ENCODE assay signal across 1 cellular context in the genomic region with DNA sequence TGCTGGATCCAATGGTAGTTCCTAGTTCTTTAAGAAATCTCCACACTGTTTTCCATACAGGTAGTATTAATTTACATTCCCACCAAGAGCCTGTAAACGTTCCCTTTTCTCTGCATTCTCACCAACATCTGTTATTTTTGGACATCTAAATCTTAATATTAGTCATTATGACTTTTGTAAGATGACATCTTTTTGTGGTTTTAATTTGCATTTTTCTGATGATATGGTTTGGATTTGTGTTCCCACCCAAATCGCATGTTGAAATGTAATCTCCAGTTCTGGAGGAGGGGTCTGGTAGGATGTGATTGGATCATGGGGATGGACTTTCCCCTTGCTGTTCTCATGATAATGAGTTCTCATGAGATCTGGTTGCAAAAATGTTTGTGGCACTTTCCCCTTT.
A peak's percentile ranks its signal among the peaks of the same experiment; 100 is the strongest.
TF ChIP-seq lines count a peak whose summit lies in the region.

No MANE protein-coding gene starts in this region.

TF ChIP-seq in GM12878, 131 proteins besides CTCF, POLR2A, EP300 and RAD21 (continued from another document and continues in another):
- TF ChIP-seq, protein P1, sequence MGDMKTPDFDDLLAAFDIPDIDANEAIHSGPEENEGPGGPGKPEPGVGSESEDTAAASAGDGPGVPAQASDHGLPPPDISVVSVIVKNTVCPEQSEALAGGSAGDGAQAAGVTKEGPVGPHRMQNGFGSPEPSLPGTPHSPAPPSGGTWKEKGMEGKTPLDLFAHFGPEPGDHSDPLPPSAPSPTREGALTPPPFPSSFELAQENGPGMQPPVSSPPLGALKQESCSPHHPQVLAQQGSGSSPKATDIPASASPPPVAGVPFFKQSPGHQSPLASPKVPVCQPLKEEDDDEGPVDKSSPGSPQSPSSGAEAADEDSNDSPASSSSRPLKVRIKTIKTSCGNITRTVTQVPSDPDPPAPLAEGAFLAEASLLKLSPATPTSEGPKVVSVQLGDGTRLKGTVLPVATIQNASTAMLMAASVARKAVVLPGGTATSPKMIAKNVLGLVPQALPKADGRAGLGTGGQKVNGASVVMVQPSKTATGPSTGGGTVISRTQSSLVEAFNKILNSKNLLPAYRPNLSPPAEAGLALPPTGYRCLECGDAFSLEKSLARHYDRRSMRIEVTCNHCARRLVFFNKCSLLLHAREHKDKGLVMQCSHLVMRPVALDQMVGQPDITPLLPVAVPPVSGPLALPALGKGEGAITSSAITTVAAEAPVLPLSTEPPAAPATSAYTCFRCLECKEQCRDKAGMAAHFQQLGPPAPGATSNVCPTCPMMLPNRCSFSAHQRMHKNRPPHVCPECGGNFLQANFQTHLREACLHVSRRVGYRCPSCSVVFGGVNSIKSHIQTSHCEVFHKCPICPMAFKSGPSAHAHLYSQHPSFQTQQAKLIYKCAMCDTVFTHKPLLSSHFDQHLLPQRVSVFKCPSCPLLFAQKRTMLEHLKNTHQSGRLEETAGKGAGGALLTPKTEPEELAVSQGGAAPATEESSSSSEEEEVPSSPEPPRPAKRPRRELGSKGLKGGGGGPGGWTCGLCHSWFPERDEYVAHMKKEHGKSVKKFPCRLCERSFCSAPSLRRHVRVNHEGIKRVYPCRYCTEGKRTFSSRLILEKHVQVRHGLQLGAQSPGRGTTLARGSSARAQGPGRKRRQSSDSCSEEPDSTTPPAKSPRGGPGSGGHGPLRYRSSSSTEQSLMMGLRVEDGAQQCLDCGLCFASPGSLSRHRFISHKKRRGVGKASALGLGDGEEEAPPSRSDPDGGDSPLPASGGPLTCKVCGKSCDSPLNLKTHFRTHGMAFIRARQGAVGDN (IDR thresholded peaks at IDR 0.05), result no peak
- no peak for TF ChIP-seq FOS (IDR thresholded peaks at IDR 0.05; ENCODE audit: borderline replicate concordance, extremely low read depth, insufficient read length)
- TF ChIP-seq IKZF2 (IDR thresholded peaks at IDR 0.05), result peak; percentile 39 to 58; a peak in 3 of 4 replicates
- TF ChIP-seq RB1 (IDR thresholded peaks at IDR 0.05; ENCODE audit: borderline replicate concordance), result no peak
- no peak for TF ChIP-seq RBBP5 (conservative IDR thresholded peaks at IDR 0.05)
- 0 out of 2 replicates have a peak, but pooled peaks have one; percentile 20 for TF ChIP-seq MTA2 (IDR thresholded peaks at IDR 0.05; ENCODE audit: low read depth)
- peak; percentile 72; the same call in 1 of the 2 replicates for TF ChIP-seq FOXM1 (IDR thresholded peaks at IDR 0.05; ENCODE audit: low read depth, low read length)
- peak; percentile 40; the same call in 1 of the 2 replicates for TF ChIP-seq PML (IDR thresholded peaks at IDR 0.05; ENCODE audit: low read length)
- no peak for TF ChIP-seq RCOR1 (conservative IDR thresholded peaks at IDR 0.05; ENCODE audit: low read depth, low read length)
- TF ChIP-seq, protein P2, sequence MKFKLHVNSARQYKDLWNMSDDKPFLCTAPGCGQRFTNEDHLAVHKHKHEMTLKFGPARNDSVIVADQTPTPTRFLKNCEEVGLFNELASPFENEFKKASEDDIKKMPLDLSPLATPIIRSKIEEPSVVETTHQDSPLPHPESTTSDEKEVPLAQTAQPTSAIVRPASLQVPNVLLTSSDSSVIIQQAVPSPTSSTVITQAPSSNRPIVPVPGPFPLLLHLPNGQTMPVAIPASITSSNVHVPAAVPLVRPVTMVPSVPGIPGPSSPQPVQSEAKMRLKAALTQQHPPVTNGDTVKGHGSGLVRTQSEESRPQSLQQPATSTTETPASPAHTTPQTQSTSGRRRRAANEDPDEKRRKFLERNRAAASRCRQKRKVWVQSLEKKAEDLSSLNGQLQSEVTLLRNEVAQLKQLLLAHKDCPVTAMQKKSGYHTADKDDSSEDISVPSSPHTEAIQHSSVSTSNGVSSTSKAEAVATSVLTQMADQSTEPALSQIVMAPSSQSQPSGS (IDR thresholded peaks at IDR 0.05; ENCODE audit: low read length), result peak; percentile 89
- TF ChIP-seq BCL11A (IDR thresholded peaks at IDR 0.05; ENCODE audit: low read depth, low read length), result no peak
- TF ChIP-seq, protein P3, sequence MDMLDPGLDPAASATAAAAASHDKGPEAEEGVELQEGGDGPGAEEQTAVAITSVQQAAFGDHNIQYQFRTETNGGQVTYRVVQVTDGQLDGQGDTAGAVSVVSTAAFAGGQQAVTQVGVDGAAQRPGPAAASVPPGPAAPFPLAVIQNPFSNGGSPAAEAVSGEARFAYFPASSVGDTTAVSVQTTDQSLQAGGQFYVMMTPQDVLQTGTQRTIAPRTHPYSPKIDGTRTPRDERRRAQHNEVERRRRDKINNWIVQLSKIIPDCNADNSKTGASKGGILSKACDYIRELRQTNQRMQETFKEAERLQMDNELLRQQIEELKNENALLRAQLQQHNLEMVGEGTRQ (IDR thresholded peaks at IDR 0.05; ENCODE audit: borderline replicate concordance, low read depth, low read length), result no peak
- TF ChIP-seq ESRRA (IDR thresholded peaks at IDR 0.05; ENCODE audit: low read length), result no peak
- peak; percentile 89 for TF ChIP-seq RUNX3 (IDR thresholded peaks at IDR 0.05; ENCODE audit: low read length)
- TF ChIP-seq TBL1XR1 (IDR thresholded peaks at IDR 0.05; ENCODE audit: low read depth, low read length), result no peak
- no peak for TF ChIP-seq STAT3 (IDR thresholded peaks at IDR 0.05; ENCODE audit: low read depth, low read length)
- TF ChIP-seq PAX8 (IDR thresholded peaks at IDR 0.05), result no peak
- peak; percentile 27; the same call in 1 of the 2 replicates for TF ChIP-seq CBFB (IDR thresholded peaks at IDR 0.05; ENCODE audit: low read depth)
- TF ChIP-seq, protein P4, sequence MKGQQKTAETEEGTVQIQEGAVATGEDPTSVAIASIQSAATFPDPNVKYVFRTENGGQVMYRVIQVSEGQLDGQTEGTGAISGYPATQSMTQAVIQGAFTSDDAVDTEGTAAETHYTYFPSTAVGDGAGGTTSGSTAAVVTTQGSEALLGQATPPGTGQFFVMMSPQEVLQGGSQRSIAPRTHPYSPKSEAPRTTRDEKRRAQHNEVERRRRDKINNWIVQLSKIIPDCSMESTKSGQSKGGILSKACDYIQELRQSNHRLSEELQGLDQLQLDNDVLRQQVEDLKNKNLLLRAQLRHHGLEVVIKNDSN (IDR thresholded peaks at IDR 0.05; ENCODE audit: borderline replicate concordance, extremely low read length, insufficient read depth, low read depth, low read length), result no peak
- no peak for TF ChIP-seq MYC (IDR thresholded peaks at IDR 0.05; ENCODE audit: insufficient read depth, insufficient read length, insufficient replicate concordance, low read length, severe bottlenecking)
- TF ChIP-seq, protein P5, sequence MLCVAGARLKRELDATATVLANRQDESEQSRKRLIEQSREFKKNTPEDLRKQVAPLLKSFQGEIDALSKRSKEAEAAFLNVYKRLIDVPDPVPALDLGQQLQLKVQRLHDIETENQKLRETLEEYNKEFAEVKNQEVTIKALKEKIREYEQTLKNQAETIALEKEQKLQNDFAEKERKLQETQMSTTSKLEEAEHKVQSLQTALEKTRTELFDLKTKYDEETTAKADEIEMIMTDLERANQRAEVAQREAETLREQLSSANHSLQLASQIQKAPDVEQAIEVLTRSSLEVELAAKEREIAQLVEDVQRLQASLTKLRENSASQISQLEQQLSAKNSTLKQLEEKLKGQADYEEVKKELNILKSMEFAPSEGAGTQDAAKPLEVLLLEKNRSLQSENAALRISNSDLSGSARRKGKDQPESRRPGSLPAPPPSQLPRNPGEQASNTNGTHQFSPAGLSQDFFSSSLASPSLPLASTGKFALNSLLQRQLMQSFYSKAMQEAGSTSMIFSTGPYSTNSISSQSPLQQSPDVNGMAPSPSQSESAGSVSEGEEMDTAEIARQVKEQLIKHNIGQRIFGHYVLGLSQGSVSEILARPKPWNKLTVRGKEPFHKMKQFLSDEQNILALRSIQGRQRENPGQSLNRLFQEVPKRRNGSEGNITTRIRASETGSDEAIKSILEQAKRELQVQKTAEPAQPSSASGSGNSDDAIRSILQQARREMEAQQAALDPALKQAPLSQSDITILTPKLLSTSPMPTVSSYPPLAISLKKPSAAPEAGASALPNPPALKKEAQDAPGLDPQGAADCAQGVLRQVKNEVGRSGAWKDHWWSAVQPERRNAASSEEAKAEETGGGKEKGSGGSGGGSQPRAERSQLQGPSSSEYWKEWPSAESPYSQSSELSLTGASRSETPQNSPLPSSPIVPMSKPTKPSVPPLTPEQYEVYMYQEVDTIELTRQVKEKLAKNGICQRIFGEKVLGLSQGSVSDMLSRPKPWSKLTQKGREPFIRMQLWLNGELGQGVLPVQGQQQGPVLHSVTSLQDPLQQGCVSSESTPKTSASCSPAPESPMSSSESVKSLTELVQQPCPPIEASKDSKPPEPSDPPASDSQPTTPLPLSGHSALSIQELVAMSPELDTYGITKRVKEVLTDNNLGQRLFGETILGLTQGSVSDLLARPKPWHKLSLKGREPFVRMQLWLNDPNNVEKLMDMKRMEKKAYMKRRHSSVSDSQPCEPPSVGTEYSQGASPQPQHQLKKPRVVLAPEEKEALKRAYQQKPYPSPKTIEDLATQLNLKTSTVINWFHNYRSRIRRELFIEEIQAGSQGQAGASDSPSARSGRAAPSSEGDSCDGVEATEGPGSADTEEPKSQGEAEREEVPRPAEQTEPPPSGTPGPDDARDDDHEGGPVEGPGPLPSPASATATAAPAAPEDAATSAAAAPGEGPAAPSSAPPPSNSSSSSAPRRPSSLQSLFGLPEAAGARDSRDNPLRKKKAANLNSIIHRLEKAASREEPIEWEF (IDR thresholded peaks at IDR 0.05; ENCODE audit: insufficient replicate concordance, low read depth, low read length), result no peak
- TF ChIP-seq SMAD5 (IDR thresholded peaks at IDR 0.05; ENCODE audit: low read depth), result no peak
- no peak for TF ChIP-seq TAF1 (IDR thresholded peaks at IDR 0.05; ENCODE audit: borderline replicate concordance, low read depth, low read length)
- TF ChIP-seq, protein P6, sequence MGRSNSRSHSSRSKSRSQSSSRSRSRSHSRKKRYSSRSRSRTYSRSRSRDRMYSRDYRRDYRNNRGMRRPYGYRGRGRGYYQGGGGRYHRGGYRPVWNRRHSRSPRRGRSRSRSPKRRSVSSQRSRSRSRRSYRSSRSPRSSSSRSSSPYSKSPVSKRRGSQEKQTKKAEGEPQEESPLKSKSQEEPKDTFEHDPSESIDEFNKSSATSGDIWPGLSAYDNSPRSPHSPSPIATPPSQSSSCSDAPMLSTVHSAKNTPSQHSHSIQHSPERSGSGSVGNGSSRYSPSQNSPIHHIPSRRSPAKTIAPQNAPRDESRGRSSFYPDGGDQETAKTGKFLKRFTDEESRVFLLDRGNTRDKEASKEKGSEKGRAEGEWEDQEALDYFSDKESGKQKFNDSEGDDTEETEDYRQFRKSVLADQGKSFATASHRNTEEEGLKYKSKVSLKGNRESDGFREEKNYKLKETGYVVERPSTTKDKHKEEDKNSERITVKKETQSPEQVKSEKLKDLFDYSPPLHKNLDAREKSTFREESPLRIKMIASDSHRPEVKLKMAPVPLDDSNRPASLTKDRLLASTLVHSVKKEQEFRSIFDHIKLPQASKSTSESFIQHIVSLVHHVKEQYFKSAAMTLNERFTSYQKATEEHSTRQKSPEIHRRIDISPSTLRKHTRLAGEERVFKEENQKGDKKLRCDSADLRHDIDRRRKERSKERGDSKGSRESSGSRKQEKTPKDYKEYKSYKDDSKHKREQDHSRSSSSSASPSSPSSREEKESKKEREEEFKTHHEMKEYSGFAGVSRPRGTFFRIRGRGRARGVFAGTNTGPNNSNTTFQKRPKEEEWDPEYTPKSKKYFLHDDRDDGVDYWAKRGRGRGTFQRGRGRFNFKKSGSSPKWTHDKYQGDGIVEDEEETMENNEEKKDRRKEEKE (IDR thresholded peaks at IDR 0.05), result no peak
- TF ChIP-seq POU2F2 (IDR thresholded peaks at IDR 0.05; ENCODE audit: borderline replicate concordance, low read depth, low read length), result 0 out of 3 replicates have a peak, but pooled peaks have one; percentile 23
- TF ChIP-seq IKZF1 (conservative IDR thresholded peaks at IDR 0.05), result peak; percentile 43; the same call in 1 of the 2 replicates
- TF ChIP-seq, protein P7, sequence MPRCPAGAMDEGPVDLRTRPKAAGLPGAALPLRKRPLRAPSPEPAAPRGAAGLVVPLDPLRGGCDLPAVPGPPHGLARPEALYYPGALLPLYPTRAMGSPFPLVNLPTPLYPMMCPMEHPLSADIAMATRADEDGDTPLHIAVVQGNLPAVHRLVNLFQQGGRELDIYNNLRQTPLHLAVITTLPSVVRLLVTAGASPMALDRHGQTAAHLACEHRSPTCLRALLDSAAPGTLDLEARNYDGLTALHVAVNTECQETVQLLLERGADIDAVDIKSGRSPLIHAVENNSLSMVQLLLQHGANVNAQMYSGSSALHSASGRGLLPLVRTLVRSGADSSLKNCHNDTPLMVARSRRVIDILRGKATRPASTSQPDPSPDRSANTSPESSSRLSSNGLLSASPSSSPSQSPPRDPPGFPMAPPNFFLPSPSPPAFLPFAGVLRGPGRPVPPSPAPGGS (IDR thresholded peaks at IDR 0.05; ENCODE audit: borderline replicate concordance, insufficient read depth, low read depth, low read length, poor library complexity, severe bottlenecking), result peak; percentile 63
- TF ChIP-seq ZNF274 (IDR thresholded peaks at IDR 0.05; ENCODE audit: insufficient read depth, insufficient read length), result no peak
- peak; percentile 86 for TF ChIP-seq ATF7 (IDR thresholded peaks at IDR 0.05; ENCODE audit: low read depth)
- TF ChIP-seq, protein P8, sequence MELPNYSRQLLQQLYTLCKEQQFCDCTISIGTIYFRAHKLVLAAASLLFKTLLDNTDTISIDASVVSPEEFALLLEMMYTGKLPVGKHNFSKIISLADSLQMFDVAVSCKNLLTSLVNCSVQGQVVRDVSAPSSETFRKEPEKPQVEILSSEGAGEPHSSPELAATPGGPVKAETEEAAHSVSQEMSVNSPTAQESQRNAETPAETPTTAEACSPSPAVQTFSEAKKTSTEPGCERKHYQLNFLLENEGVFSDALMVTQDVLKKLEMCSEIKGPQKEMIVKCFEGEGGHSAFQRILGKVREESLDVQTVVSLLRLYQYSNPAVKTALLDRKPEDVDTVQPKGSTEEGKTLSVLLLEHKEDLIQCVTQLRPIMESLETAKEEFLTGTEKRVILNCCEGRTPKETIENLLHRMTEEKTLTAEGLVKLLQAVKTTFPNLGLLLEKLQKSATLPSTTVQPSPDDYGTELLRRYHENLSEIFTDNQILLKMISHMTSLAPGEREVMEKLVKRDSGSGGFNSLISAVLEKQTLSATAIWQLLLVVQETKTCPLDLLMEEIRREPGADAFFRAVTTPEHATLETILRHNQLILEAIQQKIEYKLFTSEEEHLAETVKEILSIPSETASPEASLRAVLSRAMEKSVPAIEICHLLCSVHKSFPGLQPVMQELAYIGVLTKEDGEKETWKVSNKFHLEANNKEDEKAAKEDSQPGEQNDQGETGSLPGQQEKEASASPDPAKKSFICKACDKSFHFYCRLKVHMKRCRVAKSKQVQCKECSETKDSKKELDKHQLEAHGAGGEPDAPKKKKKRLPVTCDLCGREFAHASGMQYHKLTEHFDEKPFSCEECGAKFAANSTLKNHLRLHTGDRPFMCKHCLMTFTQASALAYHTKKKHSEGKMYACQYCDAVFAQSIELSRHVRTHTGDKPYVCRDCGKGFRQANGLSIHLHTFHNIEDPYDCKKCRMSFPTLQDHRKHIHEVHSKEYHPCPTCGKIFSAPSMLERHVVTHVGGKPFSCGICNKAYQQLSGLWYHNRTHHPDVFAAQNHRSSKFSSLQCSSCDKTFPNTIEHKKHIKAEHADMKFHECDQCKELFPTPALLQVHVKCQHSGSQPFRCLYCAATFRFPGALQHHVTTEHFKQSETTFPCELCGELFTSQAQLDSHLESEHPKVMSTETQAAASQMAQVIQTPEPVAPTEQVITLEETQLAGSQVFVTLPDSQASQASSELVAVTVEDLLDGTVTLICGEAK (IDR thresholded peaks at IDR 0.05; ENCODE audit: borderline replicate concordance), result no peak
- no peak for TF ChIP-seq IRF4 (IDR thresholded peaks at IDR 0.05; ENCODE audit: low read depth, low read length)
- peak; percentile 76 for TF ChIP-seq MEF2B (IDR thresholded peaks at IDR 0.05; ENCODE audit: partially characterized antibody, poor library complexity, severe bottlenecking)
- TF ChIP-seq JUNB (IDR thresholded peaks at IDR 0.05), result peak; percentile 74
- TF ChIP-seq KLF5 (IDR thresholded peaks at IDR 0.05; ENCODE audit: partially characterized antibody), result no peak
- TF ChIP-seq BACH1 (IDR thresholded peaks at IDR 0.05; ENCODE audit: borderline replicate concordance), result no peak
- TF ChIP-seq YBX1 (IDR thresholded peaks at IDR 0.05), result no peak
- TF ChIP-seq RAD51 (IDR thresholded peaks at IDR 0.05), result no peak
- 0 out of 2 replicates have a peak, but pooled peaks have one; percentile 31 for TF ChIP-seq EED (IDR thresholded peaks at IDR 0.05; ENCODE audit: low read depth)
